ENCODE assay signal across 1 cellular context in the genomic region with DNA sequence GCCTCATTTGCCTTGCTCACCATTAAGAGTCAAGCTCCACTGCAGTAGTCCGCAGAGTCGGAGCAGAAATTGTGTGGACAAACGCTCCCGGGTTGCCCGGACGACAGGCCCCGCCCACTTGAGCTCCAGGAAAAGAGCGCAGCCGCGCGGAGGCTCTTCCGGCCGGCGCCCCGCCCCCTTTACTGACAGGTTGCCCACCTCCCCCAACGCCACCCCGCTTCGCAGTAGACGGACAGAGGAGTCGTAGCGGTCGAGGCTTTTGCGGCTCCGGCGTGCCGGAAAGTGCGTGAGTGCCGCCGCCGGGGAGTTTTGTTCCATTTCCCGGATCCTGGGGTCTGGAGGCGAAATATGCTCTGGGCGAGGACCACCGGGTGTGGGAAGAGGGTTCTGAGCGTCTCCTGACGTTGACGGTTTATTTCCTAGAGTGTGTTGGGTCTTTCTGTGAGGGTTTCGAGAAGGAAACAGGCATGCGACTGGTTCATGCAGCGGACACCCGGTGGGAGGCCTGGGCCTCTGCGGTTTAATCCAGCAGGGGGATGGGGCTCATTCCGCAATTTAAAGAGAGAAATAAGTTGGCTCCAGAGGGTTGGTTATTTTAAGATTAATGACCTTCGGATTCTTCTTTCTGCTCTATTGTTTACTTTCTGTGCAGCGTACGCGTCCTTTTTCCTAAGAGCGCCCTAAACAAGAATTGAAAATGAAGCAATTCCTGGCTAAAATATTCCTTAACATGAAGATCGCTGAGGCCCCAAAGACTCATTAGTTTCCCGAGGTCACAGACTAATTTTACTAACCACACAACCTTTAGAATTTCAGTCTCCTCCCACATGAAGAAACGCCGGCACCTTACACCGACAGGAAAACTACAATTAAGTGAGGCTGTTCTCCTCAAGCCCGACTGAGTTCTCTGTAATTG.
A peak's percentile ranks its signal among the peaks of the same experiment; 100 is the strongest.
TF ChIP-seq lines count a peak whose summit lies in the region.

TSS of gene DNAI7 (minus strand) at position 105 of the 916 bp plus-strand sequence. CDS start at position 23, 82 bp downstream.
TSS of gene ETFRF1 (plus strand) at position 182 of the 916 bp plus-strand sequence. CDS start 8,720 bp downstream, outside the sequence.

TF ChIP-seq in GM12878, 131 proteins besides CTCF, POLR2A, EP300 and RAD21 (continued from another document and continues in another):
- TF ChIP-seq, protein P1, sequence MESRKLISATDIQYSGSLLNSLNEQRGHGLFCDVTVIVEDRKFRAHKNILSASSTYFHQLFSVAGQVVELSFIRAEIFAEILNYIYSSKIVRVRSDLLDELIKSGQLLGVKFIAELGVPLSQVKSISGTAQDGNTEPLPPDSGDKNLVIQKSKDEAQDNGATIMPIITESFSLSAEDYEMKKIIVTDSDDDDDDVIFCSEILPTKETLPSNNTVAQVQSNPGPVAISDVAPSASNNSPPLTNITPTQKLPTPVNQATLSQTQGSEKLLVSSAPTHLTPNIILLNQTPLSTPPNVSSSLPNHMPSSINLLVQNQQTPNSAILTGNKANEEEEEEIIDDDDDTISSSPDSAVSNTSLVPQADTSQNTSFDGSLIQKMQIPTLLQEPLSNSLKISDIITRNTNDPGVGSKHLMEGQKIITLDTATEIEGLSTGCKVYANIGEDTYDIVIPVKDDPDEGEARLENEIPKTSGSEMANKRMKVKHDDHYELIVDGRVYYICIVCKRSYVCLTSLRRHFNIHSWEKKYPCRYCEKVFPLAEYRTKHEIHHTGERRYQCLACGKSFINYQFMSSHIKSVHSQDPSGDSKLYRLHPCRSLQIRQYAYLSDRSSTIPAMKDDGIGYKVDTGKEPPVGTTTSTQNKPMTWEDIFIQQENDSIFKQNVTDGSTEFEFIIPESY (IDR thresholded peaks at IDR 0.05) = no peak
- TF ChIP-seq EZH2 (IDR thresholded peaks at IDR 0.05; ENCODE audit: borderline replicate concordance, control insufficient read depth, low read depth, low read length) (no peak), PAX8 (IDR thresholded peaks at IDR 0.05) (no peak), HDGF (IDR thresholded peaks at IDR 0.05) (peak; percentile 91), ATF3 (IDR thresholded peaks at IDR 0.05; ENCODE audit: borderline replicate concordance, extremely low read depth, low read depth, low read length) (peak; percentile 15; the same call in 1 of the 2 replicates), STAT3 (IDR thresholded peaks at IDR 0.05; ENCODE audit: low read depth, low read length) (no peak), FOS (IDR thresholded peaks at IDR 0.05; ENCODE audit: borderline replicate concordance, extremely low read depth, insufficient read length) (no peak), RAD51 (IDR thresholded peaks at IDR 0.05) (no peak), WRNIP1 (IDR thresholded peaks at IDR 0.05; ENCODE audit: borderline replicate concordance, low read depth, low read length) (no peak), ZBED1 (IDR thresholded peaks at IDR 0.05; ENCODE audit: borderline replicate concordance) (no peak), E2F8 (IDR thresholded peaks at IDR 0.05; ENCODE audit: low read depth, partially characterized antibody) (no peak), JUNB (IDR thresholded peaks at IDR 0.05) (no peak), RUNX3 (IDR thresholded peaks at IDR 0.05; ENCODE audit: low read length) (peak; percentile 88), ZNF274 (IDR thresholded peaks at IDR 0.05; ENCODE audit: insufficient read depth, insufficient read length) (no peak), CREB1 (IDR thresholded peaks at IDR 0.05; ENCODE audit: low read depth) (peak; percentile 66), MEF2B (IDR thresholded peaks at IDR 0.05; ENCODE audit: partially characterized antibody, poor library complexity, severe bottlenecking) (no peak), NBN (IDR thresholded peaks at IDR 0.05) (peak; percentile 81), CBX5 (IDR thresholded peaks at IDR 0.05; ENCODE audit: low read depth) (no peak; the same call in 1 of the 2 replicates), MXI1 (IDR thresholded peaks at IDR 0.05; ENCODE audit: low read depth, low read length) (peak; percentile 96), ZBTB4 (CRISPR knock-in tag; IDR thresholded peaks at IDR 0.05) (no peak), YBX1 (IDR thresholded peaks at IDR 0.05) (no peak), CHD1 (IDR thresholded peaks at IDR 0.05; ENCODE audit: low read depth, low read length) (no peak), SUPT20H (IDR thresholded peaks at IDR 0.05; ENCODE audit: borderline replicate concordance, control insufficient read depth, low read depth, low read length) (no peak), NFXL1 (IDR thresholded peaks at IDR 0.05; ENCODE audit: borderline replicate concordance) (no peak), NFYA (IDR thresholded peaks at IDR 0.05; ENCODE audit: borderline replicate concordance, low read depth, low read length) (no peak), SUZ12 (IDR thresholded peaks at IDR 0.05; ENCODE audit: unreplicated experiment) (no peak), TAF1 (IDR thresholded peaks at IDR 0.05; ENCODE audit: borderline replicate concordance, low read depth, low read length) (peak; percentile 65), USF1 (IDR thresholded peaks at IDR 0.05; ENCODE audit: borderline replicate concordance, extremely low read length, insufficient read depth, low read depth, low read length) (no peak), BACH1 (IDR thresholded peaks at IDR 0.05; ENCODE audit: borderline replicate concordance) (no peak), GABPA (IDR thresholded peaks at IDR 0.05; ENCODE audit: low read depth) (0 out of 2 replicates have a peak, but pooled peaks have one; percentile 27), STAT1 (conservative IDR thresholded peaks at IDR 0.05) (no peak), BMI1 (IDR thresholded peaks at IDR 0.05; ENCODE audit: borderline replicate concordance) (peak; percentile 96), KDM1A (IDR thresholded peaks at IDR 0.05; ENCODE audit: borderline replicate concordance) (no peak)
- TF ChIP-seq, protein P2, sequence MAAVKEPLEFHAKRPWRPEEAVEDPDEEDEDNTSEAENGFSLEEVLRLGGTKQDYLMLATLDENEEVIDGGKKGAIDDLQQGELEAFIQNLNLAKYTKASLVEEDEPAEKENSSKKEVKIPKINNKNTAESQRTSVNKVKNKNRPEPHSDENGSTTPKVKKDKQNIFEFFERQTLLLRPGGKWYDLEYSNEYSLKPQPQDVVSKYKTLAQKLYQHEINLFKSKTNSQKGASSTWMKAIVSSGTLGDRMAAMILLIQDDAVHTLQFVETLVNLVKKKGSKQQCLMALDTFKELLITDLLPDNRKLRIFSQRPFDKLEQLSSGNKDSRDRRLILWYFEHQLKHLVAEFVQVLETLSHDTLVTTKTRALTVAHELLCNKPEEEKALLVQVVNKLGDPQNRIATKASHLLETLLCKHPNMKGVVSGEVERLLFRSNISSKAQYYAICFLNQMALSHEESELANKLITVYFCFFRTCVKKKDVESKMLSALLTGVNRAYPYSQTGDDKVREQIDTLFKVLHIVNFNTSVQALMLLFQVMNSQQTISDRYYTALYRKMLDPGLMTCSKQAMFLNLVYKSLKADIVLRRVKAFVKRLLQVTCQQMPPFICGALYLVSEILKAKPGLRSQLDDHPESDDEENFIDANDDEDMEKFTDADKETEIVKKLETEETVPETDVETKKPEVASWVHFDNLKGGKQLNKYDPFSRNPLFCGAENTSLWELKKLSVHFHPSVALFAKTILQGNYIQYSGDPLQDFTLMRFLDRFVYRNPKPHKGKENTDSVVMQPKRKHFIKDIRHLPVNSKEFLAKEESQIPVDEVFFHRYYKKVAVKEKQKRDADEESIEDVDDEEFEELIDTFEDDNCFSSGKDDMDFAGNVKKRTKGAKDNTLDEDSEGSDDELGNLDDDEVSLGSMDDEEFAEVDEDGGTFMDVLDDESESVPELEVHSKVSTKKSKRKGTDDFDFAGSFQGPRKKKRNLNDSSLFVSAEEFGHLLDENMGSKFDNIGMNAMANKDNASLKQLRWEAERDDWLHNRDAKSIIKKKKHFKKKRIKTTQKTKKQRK (IDR thresholded peaks at IDR 0.05; ENCODE audit: low read depth, low read length) = no peak
- TF ChIP-seq, protein P3, sequence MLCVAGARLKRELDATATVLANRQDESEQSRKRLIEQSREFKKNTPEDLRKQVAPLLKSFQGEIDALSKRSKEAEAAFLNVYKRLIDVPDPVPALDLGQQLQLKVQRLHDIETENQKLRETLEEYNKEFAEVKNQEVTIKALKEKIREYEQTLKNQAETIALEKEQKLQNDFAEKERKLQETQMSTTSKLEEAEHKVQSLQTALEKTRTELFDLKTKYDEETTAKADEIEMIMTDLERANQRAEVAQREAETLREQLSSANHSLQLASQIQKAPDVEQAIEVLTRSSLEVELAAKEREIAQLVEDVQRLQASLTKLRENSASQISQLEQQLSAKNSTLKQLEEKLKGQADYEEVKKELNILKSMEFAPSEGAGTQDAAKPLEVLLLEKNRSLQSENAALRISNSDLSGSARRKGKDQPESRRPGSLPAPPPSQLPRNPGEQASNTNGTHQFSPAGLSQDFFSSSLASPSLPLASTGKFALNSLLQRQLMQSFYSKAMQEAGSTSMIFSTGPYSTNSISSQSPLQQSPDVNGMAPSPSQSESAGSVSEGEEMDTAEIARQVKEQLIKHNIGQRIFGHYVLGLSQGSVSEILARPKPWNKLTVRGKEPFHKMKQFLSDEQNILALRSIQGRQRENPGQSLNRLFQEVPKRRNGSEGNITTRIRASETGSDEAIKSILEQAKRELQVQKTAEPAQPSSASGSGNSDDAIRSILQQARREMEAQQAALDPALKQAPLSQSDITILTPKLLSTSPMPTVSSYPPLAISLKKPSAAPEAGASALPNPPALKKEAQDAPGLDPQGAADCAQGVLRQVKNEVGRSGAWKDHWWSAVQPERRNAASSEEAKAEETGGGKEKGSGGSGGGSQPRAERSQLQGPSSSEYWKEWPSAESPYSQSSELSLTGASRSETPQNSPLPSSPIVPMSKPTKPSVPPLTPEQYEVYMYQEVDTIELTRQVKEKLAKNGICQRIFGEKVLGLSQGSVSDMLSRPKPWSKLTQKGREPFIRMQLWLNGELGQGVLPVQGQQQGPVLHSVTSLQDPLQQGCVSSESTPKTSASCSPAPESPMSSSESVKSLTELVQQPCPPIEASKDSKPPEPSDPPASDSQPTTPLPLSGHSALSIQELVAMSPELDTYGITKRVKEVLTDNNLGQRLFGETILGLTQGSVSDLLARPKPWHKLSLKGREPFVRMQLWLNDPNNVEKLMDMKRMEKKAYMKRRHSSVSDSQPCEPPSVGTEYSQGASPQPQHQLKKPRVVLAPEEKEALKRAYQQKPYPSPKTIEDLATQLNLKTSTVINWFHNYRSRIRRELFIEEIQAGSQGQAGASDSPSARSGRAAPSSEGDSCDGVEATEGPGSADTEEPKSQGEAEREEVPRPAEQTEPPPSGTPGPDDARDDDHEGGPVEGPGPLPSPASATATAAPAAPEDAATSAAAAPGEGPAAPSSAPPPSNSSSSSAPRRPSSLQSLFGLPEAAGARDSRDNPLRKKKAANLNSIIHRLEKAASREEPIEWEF (IDR thresholded peaks at IDR 0.05; ENCODE audit: insufficient replicate concordance, low read depth, low read length) = no peak
- TF ChIP-seq, protein P4, sequence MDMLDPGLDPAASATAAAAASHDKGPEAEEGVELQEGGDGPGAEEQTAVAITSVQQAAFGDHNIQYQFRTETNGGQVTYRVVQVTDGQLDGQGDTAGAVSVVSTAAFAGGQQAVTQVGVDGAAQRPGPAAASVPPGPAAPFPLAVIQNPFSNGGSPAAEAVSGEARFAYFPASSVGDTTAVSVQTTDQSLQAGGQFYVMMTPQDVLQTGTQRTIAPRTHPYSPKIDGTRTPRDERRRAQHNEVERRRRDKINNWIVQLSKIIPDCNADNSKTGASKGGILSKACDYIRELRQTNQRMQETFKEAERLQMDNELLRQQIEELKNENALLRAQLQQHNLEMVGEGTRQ (IDR thresholded peaks at IDR 0.05; ENCODE audit: borderline replicate concordance, low read depth, low read length) = no peak
